ENCODE assay signal across 25 cellular contexts in the genomic region with DNA sequence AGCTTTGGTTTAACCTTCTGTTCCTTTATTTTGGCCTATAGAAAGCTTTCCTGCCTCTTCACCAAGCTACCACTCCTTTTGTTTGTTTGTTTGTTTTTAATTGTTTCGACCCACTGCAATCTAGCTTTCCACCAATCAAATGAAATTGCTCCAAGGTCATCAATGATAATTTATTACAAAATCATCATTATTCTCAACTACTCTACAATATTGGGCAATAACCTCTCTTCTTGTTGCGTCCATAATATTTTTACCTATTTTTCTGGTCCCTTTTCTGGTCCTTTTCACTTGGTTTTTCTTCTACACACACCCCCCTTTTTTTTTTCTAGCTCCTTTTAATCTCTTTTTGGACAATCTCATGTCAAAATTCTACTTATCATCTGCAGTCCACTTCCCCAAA. TPM values are rescaled to one million over a fixed set of nuclear protein-coding genes. Genes with fewer than 3 reads are reported as not detected.
DNase-seq lines count a peak whose midpoint lies in the region; ATAC-seq and TF ChIP-seq lines count a peak whose summit lies in the region.
"Had no signal": no experiment of that assay in that cellular context is flagged by ENCODE, and none has a peak within 500 bp of the region (broad histone marks: within the 10 kb centered on the region; RNA-seq: fewer than 3 reads in every experiment).

No MANE protein-coding gene starts in this region.

- no peak for TF ChIP-seq POLR2A in breast epithelium (IDR thresholded peaks at IDR 0.05)

- H3K4me3 ChIP-seq in CD4-positive, CD25-positive, alpha-beta regulatory T cell (ENCODE audit: low read depth, low read length): no peak overlapping the region
- H3K4me3 ChIP-seq in breast epithelium: no peak overlapping the region
- H3K4me3 ChIP-seq: A549, GM23338, PC-9 had no signal

- H3K4me1 ChIP-seq in CD4-positive, CD25-positive, alpha-beta regulatory T cell (ENCODE audit: control insufficient read depth, insufficient read depth, low read length, poor library complexity, severe bottlenecking): peaks cover 28% of the 10 kb centered on the region
- no peaks in the 10 kb centered on the region for H3K4me1 ChIP-seq in breast epithelium
- H3K4me1 ChIP-seq: Caco-2 had no signal

- no peaks in the 10 kb centered on the region for H3K27me3 ChIP-seq in CD4-positive, CD25-positive, alpha-beta regulatory T cell (ENCODE audit: control insufficient read depth, insufficient read depth, low read length)
- H3K27me3 ChIP-seq in breast epithelium: no peaks in the 10 kb centered on the region

- peaks cover 21 to 55% (median 44%) of the 10 kb centered on the region in 4 donors for H3K4me1 Mint-ChIP-seq in CD4-positive, CD25-positive, alpha-beta regulatory T cell
- H3K4me1 Mint-ChIP-seq in T-helper 17 cell (peaks cover 37% of the 10 kb centered on the region), memory B cell (peaks cover 21% of the 10 kb centered on the region)

- no peaks in the 10 kb centered on the region for H3K9me3 ChIP-seq in CD4-positive, CD25-positive, alpha-beta regulatory T cell (ENCODE audit: control insufficient read depth in 2 of 2, low read length in 2 of 2)
- H3K9me3 ChIP-seq in KOPT-K1 (ENCODE audit: insufficient read depth, low read length, poor library complexity, severe bottlenecking) (no peaks in the 10 kb centered on the region), T-helper 17 cell (ENCODE audit: control insufficient read depth, low read length, poor library complexity, severe bottlenecking) (no peaks in the 10 kb centered on the region), breast epithelium (no peaks in the 10 kb centered on the region)
- H3K9me3 ChIP-seq: A549, Caco-2 had no signal

- no peaks in the 10 kb centered on the region for H3K9me3 Mint-ChIP-seq in CD4-positive, CD25-positive, alpha-beta regulatory T cell
- no peaks in the 10 kb centered on the region for H3K9me3 Mint-ChIP-seq in memory B cell
- H3K9me3 Mint-ChIP-seq: CD8-positive, alpha-beta T cell; GM23338; H9 had no signal

- H3K4me3 Mint-ChIP-seq in CD4-positive, CD25-positive, alpha-beta regulatory T cell: no peak overlapping the region
- H3K4me3 Mint-ChIP-seq in T-helper 17 cell (no peak overlapping the region), memory B cell (no peak overlapping the region)
- H3K4me3 Mint-ChIP-seq: CD8-positive, alpha-beta T cell; GM23338; H9 had no signal

- no peaks in the 10 kb centered on the region for H3K36me3 ChIP-seq in CD4-positive, CD25-positive, alpha-beta regulatory T cell (ENCODE audit: control insufficient read depth, insufficient read depth, low read length)
- H3K36me3 ChIP-seq in KOPT-K1 (ENCODE audit: insufficient read depth, low read length) (no peaks in the 10 kb centered on the region), breast epithelium (no peaks in the 10 kb centered on the region)

- no peaks in the 10 kb centered on the region for H3K27me3 Mint-ChIP-seq in CD4-positive, CD25-positive, alpha-beta regulatory T cell
- H3K27me3 Mint-ChIP-seq in T-helper 17 cell (no peaks in the 10 kb centered on the region), memory B cell (no peaks in the 10 kb centered on the region)

- TF ChIP-seq CTCF in breast epithelium (IDR thresholded peaks at IDR 0.05): no peak

- DNase-seq in CD4-positive, CD25-positive, alpha-beta regulatory T cell: no peak
- DNase-seq in T-helper 17 cell (no peak), memory B cell (ENCODE audit: low spot score in 2 of 2) (no peak), cerebellar cortex (ENCODE audit: low spot score) (no peak), breast epithelium (ENCODE audit: low spot score in 2 of 2) (no peak), cerebellum (ENCODE audit: low spot score) (no peak)
- DNase-seq: C1 segment of cervical spinal cord; Caco-2; CD8-positive, alpha-beta T cell; H9; KG1; NCI-H1105 treated with DMSO at 0.1 percent for 48 hours; NCI-H146; NCI-H1930; NCI-H2107; NCI-H446; NCI-H524 treated with DMSO at 0.1 percent for 48 hours; NCI-H774; NK-92 treated with Interleukin-12 subunit alpha and Interleukin-12 subunit beta, amount 100 ng/mL, for 24 hours; PC-9; SHP77 had no signal

- H3K27ac ChIP-seq in CD4-positive, CD25-positive, alpha-beta regulatory T cell (ENCODE audit: insufficient read depth, low read length, poor library complexity, severe bottlenecking): no peak overlapping the region
- H3K27ac ChIP-seq in KOPT-K1 (ENCODE audit: low read depth, low read length, poor library complexity, severe bottlenecking) (peak overlapping the region; percentile 49), breast epithelium (no peak overlapping the region)
- H3K27ac ChIP-seq: PC-9, RWPE1 had no signal

- H3K36me3 Mint-ChIP-seq in CD4-positive, CD25-positive, alpha-beta regulatory T cell: no peaks in the 10 kb centered on the region
- no peaks in the 10 kb centered on the region for H3K36me3 Mint-ChIP-seq in T-helper 17 cell (ENCODE audit: low read depth)
- H3K36me3 Mint-ChIP-seq in memory B cell: no peaks in the 10 kb centered on the region

- H3K27ac Mint-ChIP-seq in CD4-positive, CD25-positive, alpha-beta regulatory T cell: peak overlapping the region in 2 of 3 donors; percentile 45 to 57
- H3K27ac Mint-ChIP-seq in T-helper 17 cell: peak overlapping the region; percentile 19
- peak overlapping the region; percentile 0 for H3K27ac Mint-ChIP-seq in memory B cell
- H3K27ac Mint-ChIP-seq: GM23338 had no signal

- no peak for ATAC-seq in CD4-positive, CD25-positive, alpha-beta regulatory T cell (ENCODE audit: low read depth in 2 of 2)
- ATAC-seq in T-helper 17 cell (no peak), memory B cell (ENCODE audit: low read depth) (no peak)
- ATAC-seq: A549; CD8-positive, alpha-beta T cell; GM23338 had no signal

- intact Hi-C loops in breast epithelium (cut with DNase I; ENCODE audit: low total_unique reads): no loop called here

RNA-seq across cellular contexts. Expression of a gene that starts 10.9 kb away (rescaled TPM):
- total RNA-seq in CD4-positive, CD25-positive, alpha-beta regulatory T cell: 77.1 TPM
- polyA plus RNA-seq in CD4-positive, CD25-positive, alpha-beta regulatory T cell: 10 to 100 TPM in 1 of 4 donors, 1 to 10 TPM in 3; 6.9 to 10.7 (median 8.5) TPM
- total RNA-seq in T-helper 17 cell (100 to 1,000 TPM in 1 of 2 donors, 10 to 100 TPM in 1; 86.2 to 105 TPM), breast epithelium (10 to 100 TPM; 80.8 to 99.2 (median 89.8) TPM), cerebellum (117 TPM)

Comparison
In these comparisons a context has a peak if more than half of its experiments do, and no peak if none do; other contexts are left out.
1. H3K27ac Mint-ChIP-seq: peak in every context shown above with its lines; median percentile 51 in CD4-positive, CD25-positive, alpha-beta regulatory T cell; 19 in T-helper 17 cell; 0 in memory B cell.